Comparison of ENCODE assay signal across 11 cellular contexts in the genomic region with DNA sequence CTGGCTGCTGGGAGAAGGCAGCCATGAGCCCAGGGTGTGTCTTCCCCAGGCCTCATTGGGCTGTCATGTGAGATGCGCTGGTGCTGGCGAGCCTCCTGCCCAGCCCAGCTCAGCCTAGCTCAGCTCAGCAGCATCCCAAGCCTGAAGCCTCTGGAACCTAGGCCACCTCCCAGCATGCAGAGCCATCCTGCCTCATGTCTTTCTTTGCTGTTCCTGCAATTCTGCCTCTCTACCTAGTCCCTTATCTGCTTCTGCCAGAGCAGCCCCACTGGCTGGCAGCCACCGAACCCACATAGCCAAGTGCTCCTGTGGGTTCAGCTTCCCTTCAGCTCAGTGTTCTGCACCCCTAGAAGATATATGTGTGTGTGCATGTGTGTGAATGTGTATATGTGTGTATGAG.
"Had no signal": no experiment of that assay in that cellular context is flagged by ENCODE, and none has a peak within 500 bp of the region (broad histone marks: within the 10 kb centered on the region; RNA-seq: fewer than 3 reads in every experiment).

No MANE protein-coding gene starts in this region.

- H3K9me3 Mint-ChIP-seq: activated naive CD8-positive, alpha-beta T cell treated with anti-CD3 and anti-CD28 coated beads for 36 hours; activated T-cell treated with anti-CD3 and anti-CD28 coated beads, Interleukin-2, amount 50 U/mL, for 4 hours; natural killer cell treated with Interleukin-12 subunit alpha and Interleukin-12 subunit beta and Interleukin-15 and Interleukin-18, amount 100 ng/mL, for 72 hours had no signal

- H3K4me1 Mint-ChIP-seq: activated CD8-positive, alpha-beta memory T cell treated with anti-CD3 and anti-CD28 coated beads, Interleukin-2, amount 10 ng/mL, durations not matched to agents 7 days and 5 days; activated naive CD8-positive, alpha-beta T cell treated with anti-CD3 and anti-CD28 coated beads for 36 hours had no signal

- H3K4me3 ChIP-seq: esophagus muscularis mucosa, sigmoid colon, testis had no signal

- DNase-seq: activated CD4-positive, alpha-beta T cell treated with anti-CD3 and anti-CD28 coated beads, Interleukin-2, amount 50 U/mL, for 4 hours; activated CD4-positive, CD25-positive, alpha-beta regulatory T cell treated with anti-CD3 and anti-CD28 coated beads, Interleukin-2, amount 50 U/mL, for 72 hours; activated CD8-positive, alpha-beta memory T cell treated with anti-CD3 and anti-CD28 coated beads, Interleukin-2, amount 10 ng/mL, durations not matched to agents 7 days and 5 days; activated effector memory CD4-positive, alpha-beta T cell treated with anti-CD3 and anti-CD28 coated beads, Interleukin-2, amount 50 U/mL, for 16 hours; activated naive CD8-positive, alpha-beta T cell treated with anti-CD3 and anti-CD28 coated beads for 36 hours; activated T-cell treated with anti-CD3 and anti-CD28 coated beads, Interleukin-2, amount 50 U/mL, for 4 hours; stimulated activated CD4-positive, alpha-beta T cell treated with anti-CD3 and anti-CD28 coated beads, Interleukin-2, amount 100 ng/mL, for 48 hours had no signal

- H3K27me3 ChIP-seq: esophagus muscularis mucosa, sigmoid colon, testis had no signal

- H3K27me3 Mint-ChIP-seq: activated CD8-positive, alpha-beta memory T cell treated with anti-CD3 and anti-CD28 coated beads, Interleukin-2, amount 10 ng/mL, durations not matched to agents 7 days and 5 days; activated naive CD8-positive, alpha-beta T cell treated with anti-CD3 and anti-CD28 coated beads for 36 hours had no signal

- H3K9me3 ChIP-seq: esophagus muscularis mucosa, sigmoid colon, testis had no signal

- H3K27ac Mint-ChIP-seq: activated CD8-positive, alpha-beta memory T cell treated with anti-CD3 and anti-CD28 coated beads, Interleukin-2, amount 10 ng/mL, durations not matched to agents 7 days and 5 days; activated naive CD8-positive, alpha-beta T cell treated with anti-CD3 and anti-CD28 coated beads for 36 hours; natural killer cell treated with Interleukin-12 subunit alpha and Interleukin-12 subunit beta and Interleukin-15 and Interleukin-18, amount 100 ng/mL, for 72 hours had no signal

- H3K4me3 Mint-ChIP-seq: activated CD8-positive, alpha-beta memory T cell treated with anti-CD3 and anti-CD28 coated beads, Interleukin-2, amount 10 ng/mL, durations not matched to agents 7 days and 5 days; activated naive CD8-positive, alpha-beta T cell treated with anti-CD3 and anti-CD28 coated beads for 36 hours; activated T-cell treated with anti-CD3 and anti-CD28 coated beads, Interleukin-2, amount 50 U/mL, for 4 hours; natural killer cell treated with Interleukin-12 subunit alpha and Interleukin-12 subunit beta and Interleukin-15 and Interleukin-18, amount 100 ng/mL, for 72 hours had no signal

- H3K36me3 ChIP-seq: esophagus muscularis mucosa, sigmoid colon had no signal

- H3K36me3 Mint-ChIP-seq: activated CD8-positive, alpha-beta memory T cell treated with anti-CD3 and anti-CD28 coated beads, Interleukin-2, amount 10 ng/mL, durations not matched to agents 7 days and 5 days; activated naive CD8-positive, alpha-beta T cell treated with anti-CD3 and anti-CD28 coated beads for 36 hours; natural killer cell treated with Interleukin-12 subunit alpha and Interleukin-12 subunit beta and Interleukin-15 and Interleukin-18, amount 100 ng/mL, for 72 hours had no signal
